Comparison of ENCODE assay signal across 1 cellular context in genomic region chr3:186618318-186618938, GRCh38.
TF ChIP-seq lines count a peak whose summit lies in the region.

No MANE protein-coding gene starts in this region.

TF ChIP-seq in HepG2, 621 proteins besides CTCF, POLR2A, EP300 and RAD21 (continued from another document and continues in another):
- no peak for TF ChIP-seq PREB (CRISPR knock-in tag; IDR thresholded peaks at IDR 0.05)
- no peak for TF ChIP-seq NFIB (CRISPR knock-in tag; IDR thresholded peaks at IDR 0.05; ENCODE audit: borderline replicate concordance)
- TF ChIP-seq ZMAT3 (CRISPR knock-in tag; conservative IDR thresholded peaks at IDR 0.05): peak; percentile 45; the same call in 1 of the 2 replicates
- TF ChIP-seq FOXA1 (IDR thresholded peaks at IDR 0.05): no peak
- no peak for TF ChIP-seq FOXA1 (CRISPR knock-in tag; IDR thresholded peaks at IDR 0.05)
- no peak for TF ChIP-seq EEA1 (CRISPR knock-in tag; IDR thresholded peaks at IDR 0.05; ENCODE audit: borderline replicate concordance)
- no peak for TF ChIP-seq ZNF615 (CRISPR knock-in tag; IDR thresholded peaks at IDR 0.05; ENCODE audit: borderline replicate concordance)
- no peak for TF ChIP-seq ZNF142 (CRISPR knock-in tag; IDR thresholded peaks at IDR 0.05)
- TF ChIP-seq ZBTB43 (CRISPR knock-in tag; conservative IDR thresholded peaks at IDR 0.05): no peak
- no peak; the same call in 1 of the 2 replicates for TF ChIP-seq ZNF557 (CRISPR knock-in tag; IDR thresholded peaks at IDR 0.05)
- TF ChIP-seq GFI1 (CRISPR knock-in tag; IDR thresholded peaks at IDR 0.05; ENCODE audit: borderline replicate concordance): no peak
- no peak for TF ChIP-seq DMAP1 (CRISPR knock-in tag; IDR thresholded peaks at IDR 0.05)
- TF ChIP-seq BCL3 (CRISPR knock-in tag; IDR thresholded peaks at IDR 0.05): no peak
- TF ChIP-seq TBX2 (CRISPR knock-in tag; IDR thresholded peaks at IDR 0.05; ENCODE audit: borderline replicate concordance): no peak; the same call in 1 of the 2 replicates
- no peak for TF ChIP-seq U2AF2 (IDR thresholded peaks at IDR 0.05; ENCODE audit: low read depth, low read length)
- TF ChIP-seq TERF1 (CRISPR knock-in tag; IDR thresholded peaks at IDR 0.05): no peak
- TF ChIP-seq HDAC1 (CRISPR knock-in tag; IDR thresholded peaks at IDR 0.05): no peak
- no peak for TF ChIP-seq ELK4 (CRISPR knock-in tag; IDR thresholded peaks at IDR 0.05; ENCODE audit: borderline replicate concordance)
- no peak for TF ChIP-seq CEBPZ (IDR thresholded peaks at IDR 0.05; ENCODE audit: low read length)
- TF ChIP-seq ZNF101 (CRISPR knock-in tag; IDR thresholded peaks at IDR 0.05; ENCODE audit: borderline replicate concordance, low read depth): no peak
- no peak for TF ChIP-seq BHLHE40 (IDR thresholded peaks at IDR 0.05; ENCODE audit: low read length)
- no peak for TF ChIP-seq ZNF576 (CRISPR knock-in tag; IDR thresholded peaks at IDR 0.05)
- TF ChIP-seq ZNF839 (CRISPR knock-in tag; IDR thresholded peaks at IDR 0.05; ENCODE audit: borderline replicate concordance): 0 out of 2 replicates have a peak, but pooled peaks have one; percentile 32
- TF ChIP-seq MLLT10 (CRISPR knock-in tag; IDR thresholded peaks at IDR 0.05): no peak
- no peak for TF ChIP-seq IRF1 (CRISPR knock-in tag; IDR thresholded peaks at IDR 0.05; ENCODE audit: low read depth)
- TF ChIP-seq THAP7 (CRISPR knock-in tag; IDR thresholded peaks at IDR 0.05): no peak
- no peak for TF ChIP-seq ZNF280D (CRISPR knock-in tag; IDR thresholded peaks at IDR 0.05)
- TF ChIP-seq SAP130 (CRISPR knock-in tag; IDR thresholded peaks at IDR 0.05; ENCODE audit: low read depth): peak; percentile 34; the same call in 1 of the 2 replicates
- no peak for TF ChIP-seq SP140L (CRISPR knock-in tag; IDR thresholded peaks at IDR 0.05; ENCODE audit: borderline replicate concordance)
- no peak for TF ChIP-seq MBNL3 (CRISPR knock-in tag; conservative IDR thresholded peaks at IDR 0.05)
- TF ChIP-seq KLF12 (CRISPR knock-in tag; IDR thresholded peaks at IDR 0.05; ENCODE audit: borderline replicate concordance): no peak; the same call in 1 of the 2 replicates
- TF ChIP-seq TARDBP (CRISPR knock-in tag; IDR thresholded peaks at IDR 0.05): no peak
- no peak for TF ChIP-seq AGO1 (IDR thresholded peaks at IDR 0.05; ENCODE audit: low read depth, low read length, poor library complexity, severe bottlenecking)
- 0 out of 2 replicates have a peak, but pooled peaks have one; percentile 1 for TF ChIP-seq ZNF503 (CRISPR knock-in tag; IDR thresholded peaks at IDR 0.05)
